In the genomic region with DNA sequence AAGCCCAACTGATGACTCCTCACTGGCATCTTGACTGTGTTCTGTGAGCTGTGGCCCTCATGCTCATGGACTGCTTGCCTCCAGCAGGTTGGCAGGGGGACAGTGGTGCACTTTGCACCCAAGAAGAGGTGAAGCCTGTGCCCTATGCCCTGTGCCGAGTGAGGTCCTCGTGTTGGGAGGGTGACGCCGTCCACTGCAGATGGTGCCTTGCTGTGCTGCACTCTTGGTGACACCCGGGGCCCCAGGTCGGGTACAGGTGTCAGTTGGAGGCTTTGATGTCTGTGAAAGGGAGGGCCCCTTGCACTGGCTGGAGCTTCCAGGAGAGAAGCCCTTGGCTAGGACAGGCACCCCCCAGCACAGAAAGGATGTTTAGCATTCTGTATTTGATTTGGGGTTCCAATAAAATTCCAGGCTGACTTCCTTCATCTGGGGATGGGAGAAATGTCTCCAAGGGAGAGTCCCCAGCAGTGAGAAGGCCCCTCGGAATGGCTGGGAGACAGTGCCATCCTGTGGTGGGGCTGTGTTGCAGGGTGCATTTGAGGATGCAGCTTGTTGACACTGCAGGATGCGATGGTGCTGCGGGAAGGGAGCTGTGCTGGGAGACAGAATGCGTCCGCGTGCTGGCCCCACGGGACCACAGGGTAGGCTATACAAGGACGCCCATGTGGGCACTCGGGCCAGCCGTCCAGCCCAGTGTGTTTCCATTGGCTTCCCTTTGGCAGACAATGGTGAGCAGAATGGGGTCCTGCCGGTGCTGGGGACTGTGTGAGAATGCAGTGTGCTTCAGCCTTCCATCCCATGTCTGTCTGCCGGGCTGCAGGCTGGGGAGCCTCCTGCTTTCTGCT, we compare ENCODE assay signal across 8 cellular contexts. TPM values are rescaled to one million over a fixed set of nuclear protein-coding genes. Genes with fewer than 3 reads are reported as not detected.
DNase-seq lines count a peak whose midpoint lies in the region; ATAC-seq, FAIRE-seq and TF ChIP-seq lines count a peak whose summit lies in the region.

No MANE protein-coding gene starts in this region.

- intact Hi-C loops in ovary (cut with DNase I) = loop anchor here in 1 of 4 donors (10.0 kb wide), 1 partner anchor 154 kb away; no protein-coding TSS in a partner anchor

- H3K27me3 Mint-ChIP-seq in brain (no peaks in the 10 kb centered on the region), naive B cell (no peaks in the 10 kb centered on the region)

- H3K36me3 Mint-ChIP-seq in brain (peaks cover 20% of the 10 kb centered on the region), naive B cell (no peaks in the 10 kb centered on the region)

- TF ChIP-seq CTCF in AG09319 (IDR thresholded peaks at IDR 0.05; ENCODE audit: low read depth, low read length) = peak; percentile 22
- TF ChIP-seq CTCF in brain (conservative IDR thresholded peaks at IDR 0.05) = no peak
- no peak for TF ChIP-seq CTCF in ovary (IDR thresholded peaks at IDR 0.05)

- peaks cover 15% of the 10 kb centered on the region for H3K4me1 Mint-ChIP-seq in brain
- peaks cover 8 to 26% (median 19%) of the 10 kb centered on the region in 3 donors for H3K4me1 Mint-ChIP-seq in naive B cell

- no peaks in the 10 kb centered on the region for H3K9me3 ChIP-seq in ovary

- TF ChIP-seq POLR2A in H54 (IDR thresholded peaks at IDR 0.05; ENCODE audit: low read depth, low read length) = no peak
- no peak for TF ChIP-seq POLR2A in ovary (IDR thresholded peaks at IDR 0.05)

- no peaks in the 10 kb centered on the region for H3K27me3 ChIP-seq in ovary

- DNase-seq in AG09319 (ENCODE audit: extremely low read depth, low read depth) (no peak), H54 (ENCODE audit: insufficient read length, low spot score) (no peak), T-helper 1 cell (peak in 3 of 5 donors; percentile 44 to 48 (median 46)), naive B cell (no peak), NK-92 (lab: John Stamatoyannopoulos, UW; ENCODE audit: unreplicated experiment) (no peak), ovary (no peak)

- H3K27ac ChIP-seq in ovary = no peak overlapping the region

- ATAC-seq in naive B cell (ENCODE audit: low read depth in 2 of 2) (no peak), HG03097 (IDR thresholded peaks at IDR 0.05; ENCODE audit: low FRiP score, unreplicated experiment) (no peak)

- no peak overlapping the region for H3K4me3 ChIP-seq in ovary

- peak; percentile 20 for FAIRE-seq in H54 (lab: Jason Lieb, UNC)

- peak overlapping the region in 4 of 5 experiments; percentile 47 to 91 (median 68) for H3K27ac Mint-ChIP-seq in brain
- peak overlapping the region in 3 of 6 donors; percentile 14 to 47 (median 36) for H3K27ac Mint-ChIP-seq in naive B cell

- peaks cover 6% of the 10 kb centered on the region for H3K4me1 ChIP-seq in ovary (ENCODE audit: insufficient read depth)

- WGBS in ovary, 3 donors = 29 to 34% (median 29%) methylated on average over 16 to 18 of the region's 18 CpGs

- H3K9me3 Mint-ChIP-seq in brain (no peaks in the 10 kb centered on the region), naive B cell (no peaks in the 10 kb centered on the region)

- no peak for TF ChIP-seq EP300 in ovary (IDR thresholded peaks at IDR 0.05)

- H3K4me3 Mint-ChIP-seq in brain (peak overlapping the region in 4 of 5 experiments; percentile 18 to 57 (median 32)), naive B cell (peak overlapping the region in 6 of 8 donors; percentile 12 to 78 (median 36))

- H3K36me3 ChIP-seq in ovary = no peaks in the 10 kb centered on the region

RNA-seq across cellular contexts. Expression of gene ZDHHC8, which starts 2.5 kb away (rescaled TPM):
- polyA plus RNA-seq in brain (ENCODE audit: insufficient read depth, low read depth, low replicate concordance) = 33.7 TPM
- polyA plus RNA-seq in naive B cell (ENCODE audit: low read depth in 6 of 6) = 1 to 10 TPM in 5 of 6 donors, under 1 TPM in 1; 0.56 to 4.4 (median 2.5) TPM
- 10 to 100 TPM; 13.7 to 77.4 (median 60.9) TPM for total RNA-seq in ovary
- polyA plus RNA-seq in ovary = 10 to 100 TPM in 1 of 2 donors, 1 to 10 TPM in 1; 5.1 to 34.8 TPM

RNA-seq across cellular contexts. Expression of gene TRMT2A, which starts 12.1 kb away (rescaled TPM):
- polyA plus RNA-seq in brain (ENCODE audit: insufficient read depth, low read depth, low replicate concordance) (31.3 TPM), naive B cell (ENCODE audit: low read depth in 6 of 6) (10 to 100 TPM; 15.1 to 29.7 (median 21.3) TPM), ovary (10 to 100 TPM in 1 of 2 donors, 1 to 10 TPM in 1; 2.8 to 44.1 TPM)
- total RNA-seq in ovary = 10 to 100 TPM; 35.6 to 59.7 (median 50.1) TPM

RNA-seq across cellular contexts. Expression of gene RANBP1, which starts 13.2 kb away (rescaled TPM):
- polyA plus RNA-seq in brain (ENCODE audit: insufficient read depth, low read depth, low replicate concordance) (197 TPM), naive B cell (ENCODE audit: low read depth in 6 of 6) (100 to 1,000 TPM in 2 of 6 donors, 10 to 100 TPM in 4; 73.1 to 107 (median 91.0) TPM), ovary (10 to 100 TPM; 79.9 to 80.2 TPM)
- total RNA-seq in ovary = 100 to 1,000 TPM in 2 of 7 donors, 10 to 100 TPM in 5; 62.8 to 198 (median 82.8) TPM

RNA-seq across cellular contexts. Expression of gene CCDC188, which starts 21.7 kb away (rescaled TPM):
- polyA plus RNA-seq in brain (ENCODE audit: insufficient read depth, low read depth, low replicate concordance) = 1.6 TPM
- not detected for polyA plus RNA-seq in naive B cell (ENCODE audit: low read depth in 6 of 6)
- 1 to 10 TPM in 1 of 7 donors, under 1 TPM in 6; 0.27 to 1.1 (median 0.36) TPM for total RNA-seq in ovary
- polyA plus RNA-seq in ovary = under 1 TPM in 1 of 2 donors, not detected in 1; 0.74 TPM

RNA-seq across cellular contexts. Expression of gene DGCR8, which starts 49.1 kb away (rescaled TPM):
- polyA plus RNA-seq in brain (ENCODE audit: insufficient read depth, low read depth, low replicate concordance) (18.9 TPM), naive B cell (ENCODE audit: low read depth in 6 of 6) (1 to 10 TPM in 5 of 6 donors, under 1 TPM in 1; 0.49 to 6.7 (median 2.3) TPM), ovary (10 to 100 TPM; 17.2 to 21.4 TPM)
- total RNA-seq in ovary = 10 to 100 TPM; 15.9 to 46.5 (median 40.1) TPM

Comparison
In these comparisons a context has a peak if more than half of its experiments do, and no peak if none do; other contexts are left out.
1. DNase-seq: peak in T-helper 1 cell (3 of 5); none in AG09319 (single experiment), H54 (single experiment), naive B cell (single experiment), NK-92 (single experiment) and ovary (0 of 5).